In the genomic region with DNA sequence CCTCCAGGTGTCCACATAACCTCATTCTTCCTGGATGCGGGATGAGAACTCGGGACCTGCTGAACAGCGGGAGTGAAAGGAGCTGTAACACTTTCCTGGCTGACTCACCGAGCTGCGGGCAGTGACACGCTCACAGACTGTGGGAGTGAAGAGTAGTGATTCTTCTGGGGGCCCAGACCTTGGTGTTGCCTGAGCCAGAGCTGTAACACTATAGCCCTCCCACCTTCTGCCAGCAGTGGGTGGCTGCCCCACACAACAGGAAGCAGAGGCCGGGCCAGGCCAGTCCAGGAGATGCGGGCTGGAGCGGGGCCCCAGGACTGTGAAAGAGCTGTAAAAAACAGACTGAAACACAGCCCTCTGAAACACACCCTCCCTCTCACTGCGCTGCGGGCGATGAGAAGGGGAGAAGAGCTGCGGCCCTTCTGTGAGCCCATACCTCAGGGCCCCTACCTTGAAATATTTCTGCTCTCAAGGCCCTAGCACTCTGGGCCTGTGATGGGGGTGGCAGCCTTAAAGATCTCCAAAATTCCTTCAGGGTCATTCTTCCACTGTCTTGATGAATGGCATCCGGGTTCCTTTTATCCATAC, we compare ENCODE assay signal across 14 cellular contexts.
A peak's percentile ranks its signal among the peaks of the same experiment; 100 is the strongest.
DNase-seq lines count a peak whose midpoint lies in the region; ATAC-seq and TF ChIP-seq lines count a peak whose summit lies in the region.
"Had no signal": no experiment of that assay in that cellular context is flagged by ENCODE, and none has a peak within 500 bp of the region (broad histone marks: within the 10 kb centered on the region; RNA-seq: fewer than 3 reads in every experiment).

No MANE protein-coding gene starts in this region.

- peak overlapping the region; percentile 2 for H2BK12ac ChIP-seq in neuronal stem cell (ENCODE audit: low read length)

- H2AFZ ChIP-seq in GM23338 (no peak overlapping the region), neuronal stem cell (ENCODE audit: low read length) (peak overlapping the region; percentile 89)

- no peak overlapping the region for H2BK120ac ChIP-seq in neuronal stem cell (ENCODE audit: low read depth, low read length)

- no peak overlapping the region for H4K91ac ChIP-seq in neuronal stem cell (ENCODE audit: low read depth, low read length, poor library complexity)

- H3K9me3 ChIP-seq in neuronal stem cell (replicated peaks in 1 of 2; ENCODE audit: control insufficient read depth in 2 of 2, insufficient read depth in 1 of 2, low read depth in 1 of 2, low read length in 2 of 2) = peaks cover 6 to 9% of the 10 kb centered on the region in 2 donors
- H3K9me3 ChIP-seq: heart left ventricle had no signal

- H3K27ac ChIP-seq in GM23338 (ENCODE audit: low read depth) (peak overlapping the region; percentile 96), neuronal stem cell (replicated peaks; ENCODE audit: low read length) (no peak overlapping the region)
- H3K27ac ChIP-seq: heart left ventricle had no signal

- H3K14ac ChIP-seq in neuronal stem cell (ENCODE audit: low read length) = no peak overlapping the region

- H3K36me3 ChIP-seq in GM23338 (ENCODE audit: insufficient read depth) (peaks cover 6% of the 10 kb centered on the region; the same call in 1 of the 2 replicates), neuronal stem cell (replicated peaks in 1 of 2; ENCODE audit: control insufficient read depth in 2 of 2, insufficient read depth in 2 of 2, low read length in 2 of 2) (no peaks in the 10 kb centered on the region)
- H3K36me3 ChIP-seq: heart left ventricle had no signal

- H3K9me3 Mint-ChIP-seq in GM23338 = peaks cover 18% of the 10 kb centered on the region

- peak; percentile 95 for ATAC-seq in GM23338

- H3K23ac ChIP-seq in neuronal stem cell (ENCODE audit: low read depth, low read length, poor library complexity) = no peak overlapping the region

- no peaks in the 10 kb centered on the region for H3K79me1 ChIP-seq in neuronal stem cell (ENCODE audit: low read depth, low read length)

- no peak for TF ChIP-seq CTCF in GM23338 (conservative IDR thresholded peaks at IDR 0.05; ENCODE audit: low read depth in 2 of 2)

- H2BK15ac ChIP-seq in neuronal stem cell (ENCODE audit: low read length) = peak overlapping the region; percentile 7

- H3K4me1 ChIP-seq in GM23338 (ENCODE audit: insufficient read depth) (peaks cover 37% of the 10 kb centered on the region), neuronal stem cell (ENCODE audit: control insufficient read depth in 2 of 2, insufficient read depth in 1 of 2, low read depth in 1 of 2, low read length in 2 of 2) (peaks cover 10 to 25% of the 10 kb centered on the region in 2 donors)
- H3K4me1 ChIP-seq: heart left ventricle had no signal

- no peak overlapping the region for H3K9ac ChIP-seq in neuronal stem cell (ENCODE audit: low read depth, low read length, poor library complexity)

- no peak overlapping the region for H2BK5ac ChIP-seq in neuronal stem cell (ENCODE audit: low read length)

- H4K8ac ChIP-seq in neuronal stem cell (ENCODE audit: low read depth, low read length) = no peak overlapping the region

- H3K27me3 ChIP-seq in GM23338 (ENCODE audit: insufficient read depth) (no peaks in the 10 kb centered on the region), neuronal stem cell (ENCODE audit: control insufficient read depth in 3 of 3, insufficient read depth in 3 of 3, low read depth in 1 of 3, low read length in 3 of 3) (no peaks in the 10 kb centered on the region)
- H3K27me3 ChIP-seq: heart left ventricle had no signal

- DNase-seq in GM23338 (ENCODE audit: low spot score) (peak; percentile 88), astrocyte of the hippocampus (ENCODE audit: low read depth, low spot score) (peak; percentile 41), iPS DF 4.7 (ENCODE audit: extremely low read depth, low spot score) (peak; percentile 62), neuronal stem cell (ENCODE audit: low spot score) (peak; percentile 8), midbrain (lab: John Stamatoyannopoulos, UW) (no peak), pons (ENCODE audit: low spot score) (no peak)
- DNase-seq in activated CD4-positive, alpha-beta T cell treated with anti-CD3 and anti-CD28 coated beads, Interleukin-2, amount 50 U/mL, for 48 hours = no peak
- no peak for DNase-seq in activated naive CD4-positive, alpha-beta T cell treated with anti-CD3 and anti-CD28 coated beads, Interleukin-2, amount 50 U/mL, for 16 hours
- DNase-seq: activated effector memory CD4-positive, alpha-beta T cell treated with anti-CD3 and anti-CD28 coated beads, Interleukin-2, amount 50 U/mL, for 16 hours; caudate nucleus; heart left ventricle; stimulated activated CD4-positive, alpha-beta T cell treated with anti-CD3 and anti-CD28 coated beads, Interleukin-12 subunit alpha, Interleukin-12 subunit beta, amount 100 ng/mL, for 4 hours; substantia nigra had no signal

- H3K4ac ChIP-seq in neuronal stem cell (ENCODE audit: low read length) = no peak overlapping the region

- H4K20me1 ChIP-seq in GM23338 (replicated peaks; ENCODE audit: insufficient read depth) = no peaks in the 10 kb centered on the region

- no CpG with 5 or more reads among the region's 14 CpGs for WGBS in neuronal stem cell (ENCODE audit: extremely low coverage in 2 of 2, insufficient read length in 2 of 2, insufficient replicate concordance in 1 of 2), 2 donors

- H3K4me2 ChIP-seq in GM23338 = peak overlapping the region; percentile 72
- H3K4me2 ChIP-seq in neuronal stem cell (ENCODE audit: insufficient read depth, low read length, poor library complexity, severe bottlenecking) = peak overlapping the region; percentile 38

- peaks cover 28% of the 10 kb centered on the region for H3K4me1 Mint-ChIP-seq in GM23338

- H3K27me3 Mint-ChIP-seq in GM23338 (ENCODE audit: insufficient read depth, low read depth, poor library complexity) = peaks cover 1% of the 10 kb centered on the region

- H3K4me3 ChIP-seq in GM23338 (peak overlapping the region; percentile 46), neuronal stem cell (ENCODE audit: low read length in 2 of 2) (peak overlapping the region in 1 of 2 donors; percentile 13)
- H3K4me3 ChIP-seq: heart left ventricle, lung had no signal

- peak overlapping the region; percentile 85 for H3K18ac ChIP-seq in neuronal stem cell (ENCODE audit: low read length)

- peak overlapping the region; percentile 90 for H3K27ac Mint-ChIP-seq in GM23338

- H2AK5ac ChIP-seq in neuronal stem cell (ENCODE audit: low read depth, low read length) = no peak overlapping the region

- H3K9me2 ChIP-seq in GM23338 (ENCODE audit: insufficient read depth) = no peaks in the 10 kb centered on the region

- H3K4me3 Mint-ChIP-seq in GM23338 = peak overlapping the region; percentile 56

- H3K79me2 ChIP-seq in GM23338 (replicated peaks; ENCODE audit: insufficient read depth) = peaks cover 12% of the 10 kb centered on the region; the same call in 1 of the 2 replicates

- H3K36me3 Mint-ChIP-seq in GM23338 (ENCODE audit: low read depth) = peaks cover 33% of the 10 kb centered on the region

- no peaks in the 10 kb centered on the region; the same call in 1 of the 2 replicates for H3F3A ChIP-seq in GM23338 (replicated peaks; ENCODE audit: low read depth)

TF ChIP-seq in GM23338, 12 proteins besides CTCF, POLR2A, EP300 and RAD21 (continues in another document):
- TF ChIP-seq ZNF331 (CRISPR knock-in tag; IDR thresholded peaks at IDR 0.05; ENCODE audit: low read depth) = no peak

Comparison
In these comparisons a context has a peak if more than half of its experiments do, and no peak if none do; other contexts are left out.
1. DNase-seq: peak in GM23338 (single experiment), astrocyte of the hippocampus (single experiment), iPS DF 4.7 (single experiment) and neuronal stem cell (single experiment); none in midbrain (single experiment), activated CD4-positive, alpha-beta T cell treated with anti-CD3 and anti-CD28 coated beads, Interleukin-2, amount 50 U/mL, for 48 hours (0 of 2), activated naive CD4-positive, alpha-beta T cell treated with anti-CD3 and anti-CD28 coated beads, Interleukin-2, amount 50 U/mL, for 16 hours (single experiment) and pons (single experiment).